Comparison of ENCODE assay signal across 8 cellular contexts in the genomic region with DNA sequence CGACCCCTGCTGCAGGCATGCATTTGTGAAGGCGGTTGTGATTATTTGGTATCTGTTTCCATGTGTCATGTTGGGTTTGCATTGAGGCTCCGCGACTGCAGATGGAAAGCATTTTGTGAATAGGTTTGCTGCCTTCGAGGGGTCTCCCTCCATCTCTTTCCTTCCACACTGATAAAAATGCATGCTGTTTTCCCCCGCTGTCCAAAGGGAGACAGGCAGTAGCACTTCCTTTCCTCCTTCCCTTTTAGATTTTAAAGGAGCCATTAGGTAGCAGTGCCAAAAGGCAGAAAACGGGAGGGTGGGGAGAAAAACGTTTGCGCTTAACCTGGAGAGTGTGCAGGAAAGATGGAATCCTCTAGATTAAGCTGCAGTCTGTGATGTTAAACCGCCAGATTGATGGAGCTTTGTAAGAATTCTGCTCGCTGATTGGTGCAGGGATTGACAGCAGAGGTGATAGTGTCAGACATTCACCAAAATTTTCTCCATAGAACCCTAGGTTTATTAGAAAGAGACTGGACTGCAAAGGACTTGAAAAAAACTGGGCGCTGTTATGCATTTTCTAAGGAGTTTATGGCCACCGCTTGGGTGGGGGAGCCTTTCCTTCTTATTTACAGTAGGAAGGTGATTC. TPM values are rescaled to one million over a fixed set of nuclear protein-coding genes. Genes with fewer than 3 reads are reported as not detected.
DNase-seq lines count a peak whose midpoint lies in the region; ATAC-seq, FAIRE-seq and TF ChIP-seq lines count a peak whose summit lies in the region.

No MANE protein-coding gene starts in this region.

- CTCF ChIA-PET in activated CD8-positive, alpha-beta T cell treated with anti-CD3 and anti-CD28 coated beads, Interleukin-2, amount 10 ng/mL, durations not matched to agents 7 days and 5 days (lab: Charles Lee) = interaction anchor here (1.0 to 5.7 kb wide), 6 partner anchors 9 to 175 kb away, joined by 3 to 160 read pairs (median 6); no protein-coding TSS in a partner anchor

- peak overlapping the region; percentile 95 for H2AFZ ChIP-seq in DND-41 (ENCODE audit: low read depth, low read length)

- peak overlapping the region; percentile 96 for H3K27ac ChIP-seq in DND-41 (ENCODE audit: low read length)

- FAIRE-seq in GM19239 (lab: Jason Lieb, UNC) = no peak

- peak overlapping the region; percentile 81 for H3K9ac ChIP-seq in DND-41 (ENCODE audit: low read depth, low read length)

- H3K27me3 Mint-ChIP-seq in activated CD8-positive, alpha-beta T cell treated with anti-CD3 and anti-CD28 coated beads, Interleukin-2, amount 10 ng/mL, durations not matched to agents 7 days and 5 days (ENCODE audit: low read depth) = no peaks in the 10 kb centered on the region
- H3K27me3 Mint-ChIP-seq in progenitor cell of endocrine pancreas = no peaks in the 10 kb centered on the region

- H3K4me2 ChIP-seq in DND-41 (ENCODE audit: insufficient read depth, low read length) = peak overlapping the region; percentile 91

- no peaks in the 10 kb centered on the region for H3K9me3 ChIP-seq in DND-41 (ENCODE audit: insufficient read depth, low read length, severe bottlenecking)

- peaks cover 8% of the 10 kb centered on the region for H3K36me3 Mint-ChIP-seq in activated CD8-positive, alpha-beta T cell treated with anti-CD3 and anti-CD28 coated beads, Interleukin-2, amount 10 ng/mL, durations not matched to agents 7 days and 5 days (ENCODE audit: low read depth)
- no peaks in the 10 kb centered on the region for H3K36me3 Mint-ChIP-seq in progenitor cell of endocrine pancreas (ENCODE audit: insufficient read depth)

- DNase-seq in DND-41 (no peak), NAMALWA (ENCODE audit: low spot score) (peak; percentile 73), Right ventricle myocardium superior (no peak), progenitor cell of endocrine pancreas (ENCODE audit: low spot score, unreplicated experiment) (no peak), ureter (ENCODE audit: low spot score) (no peak), GM19239 (ENCODE audit: insufficient read length, low spot score) (no peak)
- DNase-seq in activated CD8-positive, alpha-beta T cell treated with anti-CD3 and anti-CD28 coated beads, Interleukin-2, amount 10 ng/mL, durations not matched to agents 7 days and 5 days = peak; percentile 38

- intact Hi-C loops in Right ventricle myocardium superior (cut with DNase I) = loop anchor here (5.0 kb wide), 1 partner anchor 90 kb away; no protein-coding TSS in a partner anchor

- TF ChIP-seq CTCF in DND-41 (IDR thresholded peaks at IDR 0.05; ENCODE audit: borderline replicate concordance, extremely low read depth, low read length, poor library complexity, severe bottlenecking) (peak; percentile 40), progenitor cell of endocrine pancreas (IDR thresholded peaks at IDR 0.05; ENCODE audit: unreplicated experiment) (peak; percentile 29)

- ATAC-seq in DND-41 (ENCODE audit: insufficient read depth, low read depth) = no peak
- peak; percentile 1 for ATAC-seq in activated CD8-positive, alpha-beta T cell treated with anti-CD3 and anti-CD28 coated beads, Interleukin-2, amount 10 ng/mL, durations not matched to agents 7 days and 5 days
- peak; percentile 23 for ATAC-seq in Right ventricle myocardium superior (ENCODE audit: poor library complexity)
- ATAC-seq in GM21360 (IDR thresholded peaks at IDR 0.05; ENCODE audit: unreplicated experiment) = no peak

- H3K9me3 Mint-ChIP-seq in activated CD8-positive, alpha-beta T cell treated with anti-CD3 and anti-CD28 coated beads, Interleukin-2, amount 10 ng/mL, durations not matched to agents 7 days and 5 days (ENCODE audit: insufficient read depth) = no peaks in the 10 kb centered on the region
- no peaks in the 10 kb centered on the region for H3K9me3 Mint-ChIP-seq in progenitor cell of endocrine pancreas (ENCODE audit: low read depth)

- peaks cover 20% of the 10 kb centered on the region; the same call in 1 of the 2 replicates for H4K20me1 ChIP-seq in DND-41 (ENCODE audit: insufficient read depth, low read length)

- POLR2A ChIA-PET in activated CD8-positive, alpha-beta T cell treated with anti-CD3 and anti-CD28 coated beads, Interleukin-2, amount 10 ng/mL, durations not matched to agents 7 days and 5 days (lab: Charles Lee) = interaction anchor here (0.5 to 3.2 kb wide), 8 partner anchors 9 to 306 kb away, joined by 3 to 117 read pairs (median 4); a partner anchor contains a TSS

- peak overlapping the region; percentile 94 for H3K4me3 Mint-ChIP-seq in activated CD8-positive, alpha-beta T cell treated with anti-CD3 and anti-CD28 coated beads, Interleukin-2, amount 10 ng/mL, durations not matched to agents 7 days and 5 days
- H3K4me3 Mint-ChIP-seq in progenitor cell of endocrine pancreas (ENCODE audit: low read depth) = peak overlapping the region; percentile 97

- H3K27me3 ChIP-seq in DND-41 (ENCODE audit: insufficient read depth, low read length, poor library complexity) = no peaks in the 10 kb centered on the region

- H3K4me1 Mint-ChIP-seq in activated CD8-positive, alpha-beta T cell treated with anti-CD3 and anti-CD28 coated beads, Interleukin-2, amount 10 ng/mL, durations not matched to agents 7 days and 5 days (ENCODE audit: low read depth) = peaks cover 69% of the 10 kb centered on the region
- H3K4me1 Mint-ChIP-seq in progenitor cell of endocrine pancreas (ENCODE audit: low read depth) = peaks cover 36% of the 10 kb centered on the region

- H3K4me1 ChIP-seq in DND-41 (ENCODE audit: insufficient read depth, low read length) = peaks cover 60% of the 10 kb centered on the region

- no peaks in the 10 kb centered on the region; the same call in 1 of the 2 replicates for H3K36me3 ChIP-seq in DND-41 (ENCODE audit: insufficient read depth, low read length)

- H3K27ac Mint-ChIP-seq in activated CD8-positive, alpha-beta T cell treated with anti-CD3 and anti-CD28 coated beads, Interleukin-2, amount 10 ng/mL, durations not matched to agents 7 days and 5 days = peak overlapping the region; percentile 97
- H3K27ac Mint-ChIP-seq in progenitor cell of endocrine pancreas = peak overlapping the region; percentile 99

- peak overlapping the region; percentile 81 to 94 for H3K4me3 ChIP-seq in DND-41 (ENCODE audit: low read depth in 1 of 2, low read length in 2 of 2)

- peaks cover 56% of the 10 kb centered on the region for H3K79me2 ChIP-seq in DND-41 (ENCODE audit: insufficient read depth, low read length)

RNA-seq across cellular contexts. Expression of a gene that starts 0.7 kb away (rescaled TPM):
- 10 to 100 TPM; 49.0 to 53.6 TPM for total RNA-seq in activated CD8-positive, alpha-beta T cell treated with anti-CD3 and anti-CD28 coated beads, Interleukin-2, amount 10 ng/mL, durations not matched to agents 7 days and 5 days
- total RNA-seq in Right ventricle myocardium superior = 101 TPM
- 47.9 and 51.8 TPM in 2 replicates for total RNA-seq in progenitor cell of endocrine pancreas
- total RNA-seq in ureter = 17.8 TPM

Comparison
In these comparisons a context has a peak if more than half of its experiments do, and no peak if none do; other contexts are left out.
1. ATAC-seq: peak in activated CD8-positive, alpha-beta T cell treated with anti-CD3 and anti-CD28 coated beads, Interleukin-2, amount 10 ng/mL, durations not matched to agents 7 days and 5 days (single experiment) and Right ventricle myocardium superior (single experiment); none in DND-41 (single experiment) and GM21360 (single experiment).
2. DNase-seq: peak in NAMALWA (single experiment) and activated CD8-positive, alpha-beta T cell treated with anti-CD3 and anti-CD28 coated beads, Interleukin-2, amount 10 ng/mL, durations not matched to agents 7 days and 5 days (single experiment); none in DND-41 (single experiment), Right ventricle myocardium superior (single experiment), progenitor cell of endocrine pancreas (single experiment), ureter (single experiment) and GM19239 (single experiment).